ENCODE assay signal across 26 cellular contexts in genomic region chr7:134041477-134041876, GRCh38.
"Had no signal": no experiment of that assay in that cellular context is flagged by ENCODE, and none has a peak within 500 bp of the region (broad histone marks: within the 10 kb centered on the region; RNA-seq: fewer than 3 reads in every experiment).

No MANE protein-coding gene starts in this region.

- H3K9me3 Mint-ChIP-seq: dendritic cell treated with granulocyte-macrophage colony-stimulating factor and Interleukin-4, amounts not matched to agents 40 ng/mL and 50 ng/mL, for 4 days; effector memory CD8-positive, alpha-beta T cell; endodermal cell; immature natural killer cell; mesothelial cell of epicardium; naive B cell had no signal

- H3K27ac ChIP-seq: colonic mucosa, epithelial cell of prostate, foreskin keratinocyte, gastroesophageal sphincter, heart left ventricle, hepatocyte, left ventricle myocardium inferior, lower lobe of right lung had no signal

- H3K4me1 Mint-ChIP-seq: immature natural killer cell, mesothelial cell of epicardium had no signal

- H3K4me3 ChIP-seq: colonic mucosa, gastroesophageal sphincter, heart left ventricle, hepatocyte, left ventricle myocardium inferior, lower lobe of right lung, mucosa of descending colon had no signal

- H3K36me3 ChIP-seq: colonic mucosa, heart left ventricle, left ventricle myocardium inferior, lower lobe of right lung had no signal

- H3K27ac Mint-ChIP-seq: dendritic cell treated with granulocyte-macrophage colony-stimulating factor and Interleukin-4, amounts not matched to agents 40 ng/mL and 50 ng/mL, for 4 days; effector memory CD8-positive, alpha-beta T cell; endodermal cell; immature natural killer cell; mesothelial cell of epicardium; naive B cell had no signal

- H3K4me2 ChIP-seq: hepatocyte had no signal

- H3K27me3 Mint-ChIP-seq: dendritic cell treated with granulocyte-macrophage colony-stimulating factor and Interleukin-4, amounts not matched to agents 40 ng/mL and 50 ng/mL, for 4 days; effector memory CD8-positive, alpha-beta T cell; naive B cell had no signal

- H2AFZ ChIP-seq: hepatocyte had no signal

- ATAC-seq: effector memory CD8-positive, alpha-beta T cell; esophagus mucosa; foreskin keratinocyte; gastroesophageal sphincter; heart left ventricle; left colon; left lobe of liver; lower lobe of right lung; mucosa of descending colon had no signal

- DNase-seq: colonic mucosa; cortex of kidney; effector CD8-positive, alpha-beta T cell; effector memory CD8-positive, alpha-beta T cell; endodermal cell; erythroblast; foreskin keratinocyte; heart left ventricle; hypothalamus; immature natural killer cell; islet precursor cell; kidney; kidney glomerular epithelial cell; left colon; left ventricle myocardium inferior; lower lobe of right lung; mesenchymal stem cell; mucosa of descending colon; naive B cell had no signal

- H3K4me3 Mint-ChIP-seq: dendritic cell treated with granulocyte-macrophage colony-stimulating factor and Interleukin-4, amounts not matched to agents 40 ng/mL and 50 ng/mL, for 4 days; effector memory CD8-positive, alpha-beta T cell; endodermal cell; immature natural killer cell; mesothelial cell of epicardium; naive B cell had no signal

- H3K27me3 ChIP-seq: colonic mucosa, foreskin keratinocyte, gastroesophageal sphincter, heart left ventricle, hepatocyte had no signal

- H3K4me1 ChIP-seq: colonic mucosa, foreskin keratinocyte, gastroesophageal sphincter, heart left ventricle, left ventricle myocardium inferior, lower lobe of right lung had no signal

- H3K79me2 ChIP-seq: hepatocyte had no signal

- H3K9me3 ChIP-seq: colonic mucosa, gastroesophageal sphincter, heart left ventricle, left ventricle myocardium inferior, lower lobe of right lung, mucosa of descending colon had no signal
